ENCODE assay signal across 32 cellular contexts in genomic region chr16:65945485-65945884, GRCh38.
"Had no signal": no experiment of that assay in that cellular context is flagged by ENCODE, and none has a peak within 500 bp of the region (broad histone marks: within the 10 kb centered on the region; RNA-seq: fewer than 3 reads in every experiment).

No MANE protein-coding gene starts in this region.

- H3K27ac ChIP-seq: adrenal gland, body of pancreas, brain microvascular endothelial cell, breast epithelium, VCaP had no signal

- H3K4me3 ChIP-seq: adrenal gland, body of pancreas, breast epithelium had no signal

- H3K4me1 ChIP-seq: adrenal gland, body of pancreas, breast epithelium had no signal

- ATAC-seq: activated CD8-positive, alpha-beta T cell treated with anti-CD3 and anti-CD28 coated beads for 36 hours; activated naive CD4-positive, alpha-beta T cell treated with anti-CD3 and anti-CD28 coated beads, Interleukin-2, amount 50 U/mL, for 72 hours; activated T-cell treated with anti-CD3 and anti-CD28 coated beads, Interleukin-2, amount 50 U/mL, for 4 hours; activated T-cell treated with anti-CD3 and anti-CD28 coated beads, Interleukin-2, amount 50 U/mL, for 72 hours; activated T-helper 17 cell treated with anti-CD3 and anti-CD28 coated beads, Interleukin-2, amount 50 U/mL, for 72 hours; body of pancreas had no signal

- H3K36me3 ChIP-seq: adrenal gland, brain microvascular endothelial cell, breast epithelium had no signal

- H3K27me3 ChIP-seq: adrenal gland, body of pancreas, brain microvascular endothelial cell, breast epithelium had no signal

- DNase-seq: activated B cell treated with CpG ODN at 0.5 μM for 24 hours; activated CD4-positive, alpha-beta memory T cell treated with anti-CD3 and anti-CD28 coated beads for 36 hours; activated CD4-positive, alpha-beta T cell treated with anti-CD3 and anti-CD28 coated beads for 4 hours; activated CD4-positive, alpha-beta T cell treated with anti-CD3 and anti-CD28 coated beads, Interleukin-2, amount 10 ng/mL, durations not matched to agents 24 days and 14 days; activated CD4-positive, alpha-beta T cell treated with anti-CD3 and anti-CD28 coated beads, Interleukin-2, amount 50 U/mL, for 1 hour; activated CD4-positive, alpha-beta T cell treated with anti-CD3 and anti-CD28 coated beads, Interleukin-2, amount 50 U/mL, for 4 hours; activated CD4-positive, CD25-positive, alpha-beta regulatory T cell treated with anti-CD3 and anti-CD28 coated beads, Interleukin-2, amount 50 U/mL, for 72 hours; activated CD8-positive, alpha-beta memory T cell treated with anti-CD3 and anti-CD28 coated beads, Interleukin-2, amount 50 U/mL, for 4 hours; activated CD8-positive, alpha-beta T cell treated with anti-CD3 and anti-CD28 coated beads for 36 hours; activated effector memory CD4-positive, alpha-beta T cell treated with anti-CD3 and anti-CD28 coated beads, Interleukin-2, amount 50 U/mL, for 16 hours; activated gamma-delta T cell treated with Interleukin-2 at 50 U/mL for 16 hours; activated naive CD4-positive, alpha-beta T cell; activated naive CD4-positive, alpha-beta T cell treated with anti-CD3 and anti-CD28 coated beads for 36 hours; activated naive CD4-positive, alpha-beta T cell treated with anti-CD3 and anti-CD28 coated beads, Interleukin-2, amount 50 U/mL, for 16 hours; activated naive CD8-positive, alpha-beta T cell treated with anti-CD3 and anti-CD28 coated beads for 36 hours; activated T-cell treated with anti-CD3 and anti-CD28 coated beads for 4 hours; activated T-cell treated with anti-CD3 and anti-CD28 coated beads, Interleukin-2, amount 50 U/mL, for 1 hour; activated T-cell treated with anti-CD3 and anti-CD28 coated beads, Interleukin-2, amount 50 U/mL, for 4 hours; activated T-cell treated with anti-CD3 and anti-CD28 coated beads, Interleukin-2, amount 50 U/mL, for 72 hours; adrenal gland; amniotic stem cell; aorta; body of pancreas; brain microvascular endothelial cell; central memory CD4-positive, alpha-beta T cell; T-helper 1 cell; T-helper 2 cell; T-helper 9 cell had no signal

- H3K9me3 ChIP-seq: adrenal gland, body of pancreas, breast epithelium had no signal
